Comparison of ENCODE assay signal across 1 cellular context in the genomic region with DNA sequence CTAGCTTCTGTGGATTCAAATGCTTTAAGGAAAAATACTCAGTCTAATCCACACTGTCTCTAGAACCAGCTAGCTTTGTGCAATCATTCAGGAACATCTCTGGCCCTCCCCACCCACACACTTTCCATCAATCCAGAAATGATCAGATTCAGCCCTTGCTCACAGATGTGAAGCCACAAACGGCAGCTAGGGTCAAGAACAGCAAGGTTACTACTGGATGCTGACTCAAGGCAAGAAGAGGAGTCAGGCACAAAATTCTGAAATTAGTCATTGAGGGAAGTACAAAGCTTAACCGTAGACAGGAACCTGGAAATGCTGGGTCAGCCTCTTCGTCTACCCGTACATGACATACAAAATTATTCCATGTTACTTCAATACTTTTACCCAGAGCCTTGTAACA.
TF ChIP-seq lines count a peak whose summit lies in the region.

No MANE protein-coding gene starts in this region.

TF ChIP-seq in GM12878, 131 proteins besides CTCF, POLR2A, EP300 and RAD21 (continued from another document):
- TF ChIP-seq, protein P1, sequence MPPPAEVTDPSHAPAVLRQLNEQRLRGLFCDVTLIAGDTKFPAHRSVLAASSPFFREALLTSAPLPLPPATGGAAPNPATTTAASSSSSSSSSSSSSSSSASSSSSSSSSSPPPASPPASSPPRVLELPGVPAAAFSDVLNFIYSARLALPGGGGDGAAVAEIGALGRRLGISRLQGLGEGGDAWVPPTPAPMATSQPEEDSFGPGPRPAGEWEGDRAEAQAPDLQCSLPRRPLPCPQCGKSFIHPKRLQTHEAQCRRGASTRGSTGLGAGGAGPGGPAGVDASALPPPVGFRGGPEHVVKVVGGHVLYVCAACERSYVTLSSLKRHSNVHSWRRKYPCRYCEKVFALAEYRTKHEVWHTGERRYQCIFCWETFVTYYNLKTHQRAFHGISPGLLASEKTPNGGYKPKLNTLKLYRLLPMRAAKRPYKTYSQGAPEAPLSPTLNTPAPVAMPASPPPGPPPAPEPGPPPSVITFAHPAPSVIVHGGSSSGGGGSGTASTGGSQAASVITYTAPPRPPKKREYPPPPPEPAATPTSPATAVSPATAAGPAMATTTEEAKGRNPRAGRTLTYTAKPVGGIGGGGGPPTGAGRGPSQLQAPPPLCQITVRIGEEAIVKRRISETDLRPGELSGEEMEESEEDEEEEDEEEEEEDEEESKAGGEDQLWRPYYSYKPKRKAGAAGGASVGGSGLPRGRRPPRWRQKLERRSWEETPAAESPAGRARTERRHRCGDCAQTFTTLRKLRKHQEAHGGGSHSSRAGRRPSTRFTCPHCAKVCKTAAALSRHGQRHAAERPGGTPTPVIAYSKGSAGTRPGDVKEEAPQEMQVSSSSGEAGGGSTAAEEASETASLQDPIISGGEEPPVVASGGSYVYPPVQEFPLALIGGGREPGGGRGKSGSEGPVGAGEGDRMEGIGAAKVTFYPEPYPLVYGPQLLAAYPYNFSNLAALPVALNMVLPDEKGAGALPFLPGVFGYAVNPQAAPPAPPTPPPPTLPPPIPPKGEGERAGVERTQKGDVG (CRISPR knock-in tag; IDR thresholded peaks at IDR 0.05) = no peak
- TF ChIP-seq MTA2 (IDR thresholded peaks at IDR 0.05; ENCODE audit: low read depth) (no peak), RUNX3 (IDR thresholded peaks at IDR 0.05; ENCODE audit: low read length) (peak; percentile 73)
